ENCODE assay signal across 1 cellular context in genomic region chr14:54647378-54647777, GRCh38.
TF ChIP-seq lines count a peak whose summit lies in the region.

No MANE protein-coding gene starts in this region.

TF ChIP-seq in HepG2, 621 proteins besides CTCF, POLR2A, EP300 and RAD21 (continued from another document):
- TF ChIP-seq TFAP4 (IDR thresholded peaks at IDR 0.05; ENCODE audit: borderline replicate concordance, low read depth): peak; percentile 79; the same call in 1 of the 2 replicates
- no peak for TF ChIP-seq E2F5 (CRISPR knock-in tag; conservative IDR thresholded peaks at IDR 0.05)
- no peak for TF ChIP-seq KDM6A (CRISPR knock-in tag; IDR thresholded peaks at IDR 0.05; ENCODE audit: low read depth)
- TF ChIP-seq ZNF841 (CRISPR knock-in tag; IDR thresholded peaks at IDR 0.05; ENCODE audit: borderline replicate concordance): no peak
- TF ChIP-seq REPIN1 (CRISPR knock-in tag; IDR thresholded peaks at IDR 0.05; ENCODE audit: borderline replicate concordance, low read depth): no peak
- no peak for TF ChIP-seq CENPX (CRISPR knock-in tag; IDR thresholded peaks at IDR 0.05)
- TF ChIP-seq HOXA9 (CRISPR knock-in tag; IDR thresholded peaks at IDR 0.05; ENCODE audit: borderline replicate concordance): no peak
- no peak for TF ChIP-seq ZNF788 (CRISPR knock-in tag; IDR thresholded peaks at IDR 0.05; ENCODE audit: borderline replicate concordance)
- no peak for TF ChIP-seq ZNF710 (CRISPR knock-in tag; IDR thresholded peaks at IDR 0.05; ENCODE audit: borderline replicate concordance)
- TF ChIP-seq ZNF7 (CRISPR knock-in tag; IDR thresholded peaks at IDR 0.05): no peak
- TF ChIP-seq FOSL1 (CRISPR knock-in tag; IDR thresholded peaks at IDR 0.05; ENCODE audit: borderline replicate concordance): no peak
- no peak for TF ChIP-seq FOXK1 (CRISPR knock-in tag; IDR thresholded peaks at IDR 0.05; ENCODE audit: borderline replicate concordance, low read depth)
- no peak for TF ChIP-seq ATM (IDR thresholded peaks at IDR 0.05; ENCODE audit: borderline replicate concordance)
- TF ChIP-seq FOXA3 (CRISPR knock-in tag; IDR thresholded peaks at IDR 0.05): peak; percentile 67
- no peak for TF ChIP-seq MED13 (CRISPR knock-in tag; IDR thresholded peaks at IDR 0.05)
- no peak for TF ChIP-seq ZSCAN22 (CRISPR knock-in tag; IDR thresholded peaks at IDR 0.05)
- TF ChIP-seq MYNN (CRISPR knock-in tag; IDR thresholded peaks at IDR 0.05; ENCODE audit: low read depth): no peak
- TF ChIP-seq ZC3H4 (CRISPR knock-in tag; IDR thresholded peaks at IDR 0.05; ENCODE audit: borderline replicate concordance): no peak
- TF ChIP-seq ZFAT (CRISPR knock-in tag; conservative IDR thresholded peaks at IDR 0.05): no peak
- no peak for TF ChIP-seq SP4 (CRISPR knock-in tag; IDR thresholded peaks at IDR 0.05)
- TF ChIP-seq FOXA1 (IDR thresholded peaks at IDR 0.05): peak; percentile 33; the same call in 1 of the 2 replicates
- no peak for TF ChIP-seq FOXA1 (CRISPR knock-in tag; IDR thresholded peaks at IDR 0.05)
- TF ChIP-seq TP53 (CRISPR knock-in tag; conservative IDR thresholded peaks at IDR 0.05): no peak
- TF ChIP-seq MZF1 (CRISPR knock-in tag; IDR thresholded peaks at IDR 0.05; ENCODE audit: borderline replicate concordance): no peak
- peak; percentile 33; the same call in 1 of the 2 replicates for TF ChIP-seq GATAD2A (CRISPR knock-in tag; IDR thresholded peaks at IDR 0.05)
- no peak for TF ChIP-seq SMAD1 (CRISPR knock-in tag; IDR thresholded peaks at IDR 0.05; ENCODE audit: borderline replicate concordance, low read depth)
- TF ChIP-seq SOX13 (IDR thresholded peaks at IDR 0.05): no peak
- TF ChIP-seq SOX13 (CRISPR knock-in tag; conservative IDR thresholded peaks at IDR 0.05 in 1 of 2, IDR thresholded peaks at IDR 0.05 in 1 of 2): peak in 1 of 2 experiments; percentile 27; a peak in 1 of 4 replicates
- TF ChIP-seq BCL6 (CRISPR knock-in tag; IDR thresholded peaks at IDR 0.05): 0 out of 2 replicates have a peak, but pooled peaks have one; percentile 11
- TF ChIP-seq ZNF460 (CRISPR knock-in tag; IDR thresholded peaks at IDR 0.05; ENCODE audit: borderline replicate concordance): no peak
- TF ChIP-seq SAP130 (CRISPR knock-in tag; IDR thresholded peaks at IDR 0.05; ENCODE audit: low read depth): 0 out of 2 replicates have a peak, but pooled peaks have one; percentile 30
- TF ChIP-seq SRSF1 (optimal IDR thresholded peaks at IDR 0.05; ENCODE audit: low read depth, low read length): no peak
- no peak for TF ChIP-seq ZNF12 (CRISPR knock-in tag; IDR thresholded peaks at IDR 0.05)
- TF ChIP-seq ZNF607 (CRISPR knock-in tag; IDR thresholded peaks at IDR 0.05; ENCODE audit: borderline replicate concordance): no peak
- no peak for TF ChIP-seq CEBPG (CRISPR knock-in tag; IDR thresholded peaks at IDR 0.05)
- no peak for TF ChIP-seq POLR2G (IDR thresholded peaks at IDR 0.05; ENCODE audit: low read depth, low read length)
- no peak for TF ChIP-seq ARID4A (CRISPR knock-in tag; IDR thresholded peaks at IDR 0.05; ENCODE audit: borderline replicate concordance)
- no peak for TF ChIP-seq SCMH1 (CRISPR knock-in tag; IDR thresholded peaks at IDR 0.05; ENCODE audit: borderline replicate concordance)
- no peak for TF ChIP-seq ZBTB3 (CRISPR knock-in tag; IDR thresholded peaks at IDR 0.05; ENCODE audit: borderline replicate concordance, low read depth)
- TF ChIP-seq MEF2D (CRISPR knock-in tag; IDR thresholded peaks at IDR 0.05): no peak
- TF ChIP-seq LCORL (IDR thresholded peaks at IDR 0.05): no peak
- 0 out of 2 replicates have a peak, but pooled peaks have one; percentile 19 for TF ChIP-seq LCORL (CRISPR knock-in tag; IDR thresholded peaks at IDR 0.05)
- no peak for TF ChIP-seq NCOA1 (CRISPR knock-in tag; IDR thresholded peaks at IDR 0.05)
- no peak for TF ChIP-seq MXI1 (IDR thresholded peaks at IDR 0.05; ENCODE audit: borderline replicate concordance, low read depth, low read length)
- no peak for TF ChIP-seq MAX (IDR thresholded peaks at IDR 0.05)
